15 cellular contexts compared by ENCODE assay signal in the genomic region with DNA sequence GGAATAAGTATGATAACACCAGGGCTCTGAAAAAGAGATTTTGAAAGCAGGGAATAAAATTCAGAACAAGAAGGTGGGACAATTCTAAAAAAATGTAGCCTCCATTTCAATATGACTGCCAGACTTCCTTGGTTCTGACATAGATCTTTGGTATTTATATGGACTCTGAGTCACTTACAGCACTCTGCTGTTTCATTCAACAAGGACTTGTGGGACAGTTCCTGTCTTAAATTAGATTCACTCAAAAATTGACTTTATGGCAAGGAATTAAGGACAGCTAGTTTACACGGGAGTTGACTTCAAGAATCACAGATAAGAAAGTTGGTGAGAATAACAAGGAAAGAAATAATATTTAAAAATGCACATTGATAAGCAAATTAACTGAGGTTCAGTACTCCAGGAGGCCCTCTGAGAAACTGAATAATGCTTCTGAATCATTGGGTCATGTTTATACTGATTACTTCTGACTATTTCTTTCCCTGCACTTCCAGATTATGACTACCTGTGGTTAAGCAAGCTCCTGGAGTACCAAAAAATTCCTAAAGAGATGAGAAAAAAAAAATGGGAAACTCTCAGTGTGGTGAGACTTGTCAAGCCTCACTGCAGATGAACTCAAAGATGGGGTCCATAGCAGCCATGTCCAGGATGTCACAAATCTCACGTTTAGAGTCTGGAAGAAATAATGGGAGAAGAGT.
DNase-seq lines count a peak whose midpoint lies in the region; TF ChIP-seq lines count a peak whose summit lies in the region.
"Had no signal": no experiment of that assay in that cellular context is flagged by ENCODE, and none has a peak within 500 bp of the region (broad histone marks: within the 10 kb centered on the region; RNA-seq: fewer than 3 reads in every experiment).

No MANE protein-coding gene starts in this region.

- peak overlapping the region; percentile 92 for H3K27ac ChIP-seq in epithelial cell of prostate
- H3K27ac ChIP-seq: adrenal gland, C4-2B had no signal

- H3K27me3 Mint-ChIP-seq in nephron (ENCODE audit: low read depth) = no peaks in the 10 kb centered on the region
- H3K27me3 Mint-ChIP-seq: activated T-cell treated with anti-CD3 and anti-CD28 coated beads, Interleukin-2, amount 50 U/mL, for 24 hours had no signal

- H3K4me1 Mint-ChIP-seq in nephron = peaks cover 14% of the 10 kb centered on the region

- H3K36me3 Mint-ChIP-seq in nephron (ENCODE audit: low read depth) = peaks cover 2% of the 10 kb centered on the region

- peaks cover 3% of the 10 kb centered on the region for H3K9me3 Mint-ChIP-seq in nephron

- peak overlapping the region; percentile 65 to 77 (median 77) for H3K27ac Mint-ChIP-seq in nephron
- H3K27ac Mint-ChIP-seq: activated T-cell treated with anti-CD3 and anti-CD28 coated beads, Interleukin-2, amount 50 U/mL, for 24 hours had no signal

- DNase-seq in ELR (ENCODE audit: low read depth) (peak; percentile 85), RPMI7951 (ENCODE audit: low read depth) (peak; percentile 33), epithelial cell of prostate (ENCODE audit: low read depth, low spot score) (no peak), NCI-H748 (lab: John Stamatoyannopoulos, UW; ENCODE audit: unreplicated experiment) (no peak), NCI-H2107 treated with DMSO at 0.1 percent for 48 hours (lab: John Stamatoyannopoulos, UW; ENCODE audit: unreplicated experiment) (no peak), DMS114 treated with DMSO at 0.1 percent for 48 hours (lab: John Stamatoyannopoulos, UW; ENCODE audit: unreplicated experiment) (no peak)
- no peak for DNase-seq in stimulated activated CD8-positive, alpha-beta memory T cell treated with anti-CD3 and anti-CD28 coated beads, Interleukin-4, amount 100 ng/mL, for 48 hours
- DNase-seq: activated CD4-positive, alpha-beta T cell treated with anti-CD3 and anti-CD28 coated beads, Interleukin-2, amount 50 U/mL, for 1 hour; activated T-cell treated with anti-CD3 and anti-CD28 coated beads, Interleukin-2, amount 50 U/mL, for 24 hours; adrenal gland; NCI-H2029 treated with DMSO at 0.1 percent for 48 hours; SHP77; T-helper 9 cell had no signal

- no peak for TF ChIP-seq CTCF in nephron (IDR thresholded peaks at IDR 0.05; ENCODE audit: unreplicated experiment in 3 of 3)

- H3K4me3 Mint-ChIP-seq in nephron = no peak overlapping the region
- H3K4me3 Mint-ChIP-seq: activated T-cell treated with anti-CD3 and anti-CD28 coated beads, Interleukin-2, amount 50 U/mL, for 24 hours had no signal

Comparison
In these comparisons a context has a peak if more than half of its experiments do, and no peak if none do; other contexts are left out.
1. DNase-seq: peak in ELR (single experiment) and RPMI7951 (single experiment); none in epithelial cell of prostate (single experiment), NCI-H748 (single experiment), stimulated activated CD8-positive, alpha-beta memory T cell treated with anti-CD3 and anti-CD28 coated beads, Interleukin-4, amount 100 ng/mL, for 48 hours (single experiment), NCI-H2107 treated with DMSO at 0.1 percent for 48 hours (single experiment) and DMS114 treated with DMSO at 0.1 percent for 48 hours (single experiment).